In the genomic region with DNA sequence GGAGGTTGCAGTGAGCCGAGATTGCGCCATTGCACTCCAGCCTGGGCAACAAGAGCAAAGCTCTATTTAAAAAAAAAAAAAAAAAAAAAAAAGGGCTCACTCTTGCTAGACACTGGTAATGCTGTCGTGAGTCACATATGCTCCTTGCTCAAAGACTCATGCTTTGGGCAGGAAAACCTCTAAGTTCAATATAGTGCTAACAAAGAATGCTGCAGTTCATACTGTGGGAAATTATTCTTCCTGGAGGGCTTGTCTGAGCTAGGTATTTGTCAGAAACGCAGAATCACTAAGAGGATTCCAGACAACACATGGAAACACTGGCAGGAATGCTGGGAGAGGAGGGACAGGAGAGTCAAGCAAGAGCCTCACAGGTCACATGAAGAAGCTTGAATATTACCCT, we compare ENCODE assay signal across 16 cellular contexts. TPM values are rescaled to one million over a fixed set of nuclear protein-coding genes. Genes with fewer than 3 reads are reported as not detected.
DNase-seq lines count a peak whose midpoint lies in the region; ATAC-seq and TF ChIP-seq lines count a peak whose summit lies in the region.
"Had no signal": no experiment of that assay in that cellular context is flagged by ENCODE, and none has a peak within 500 bp of the region (broad histone marks: within the 10 kb centered on the region; RNA-seq: fewer than 3 reads in every experiment).

No MANE protein-coding gene starts in this region.

- peak overlapping the region in 5 of 9 donors; percentile 1 to 73 (median 46) for H3K27ac Mint-ChIP-seq in naive thymus-derived CD4-positive, alpha-beta T cell
- H3K27ac Mint-ChIP-seq: activated CD4-positive, alpha-beta memory T cell treated with anti-CD3 and anti-CD28 coated beads for 36 hours had no signal

- H3K4me1 ChIP-seq in naive thymus-derived CD4-positive, alpha-beta T cell (ENCODE audit: control insufficient read depth in 2 of 2, insufficient read depth in 2 of 2, low read length in 2 of 2): peaks cover 9 to 15% of the 10 kb centered on the region in 2 donors
- H3K4me1 ChIP-seq: SJCRH30 had no signal

- TF ChIP-seq CTCF in cardiac fibroblast (IDR thresholded peaks at IDR 0.05; ENCODE audit: low read depth, low read length): no peak

- H3K27me3 Mint-ChIP-seq in naive thymus-derived CD4-positive, alpha-beta T cell: peaks cover 0 to 3% (median 0%) of the 10 kb centered on the region in 5 donors
- H3K27me3 Mint-ChIP-seq: activated CD4-positive, alpha-beta memory T cell treated with anti-CD3 and anti-CD28 coated beads for 36 hours had no signal

- intact Hi-C loops in naive thymus-derived CD4-positive, alpha-beta T cell (cut with micrococcal nuclease): no loop called here
- intact Hi-C loops in cardiac septum (cut with DNase I): no loop called here

- H3K9me3 ChIP-seq in naive thymus-derived CD4-positive, alpha-beta T cell (ENCODE audit: control insufficient read depth in 2 of 3, low read length in 3 of 3): no peaks in the 10 kb centered on the region
- H3K9me3 ChIP-seq: BLaER1 treated with 17β-estradiol and CSF1 and Interleukin-3, amounts not matched to agents 10 nM and 100 nM; prostate gland; SJCRH30; testis had no signal

- POLR2A ChIA-PET in naive thymus-derived CD4-positive, alpha-beta T cell (lab: Charles Lee): interaction anchor here (0.7 kb wide), 2 partner anchors 10 to 32 kb away, joined by 3 read pairs; no protein-coding TSS in a partner anchor

- H3K4me3 ChIP-seq in cardiac fibroblast (replicated peaks in 1 of 2; ENCODE audit: low read depth in 2 of 2, low read length in 2 of 2): no peak overlapping the region
- H3K4me3 ChIP-seq in naive thymus-derived CD4-positive, alpha-beta T cell (ENCODE audit: low read length): no peak overlapping the region
- H3K4me3 ChIP-seq: BLaER1 treated with 17β-estradiol and CSF1 and Interleukin-3, amounts not matched to agents 10 nM and 100 nM; cardiac muscle cell; prostate gland; SJCRH30; testis had no signal

- peaks cover 4 to 37% (median 25%) of the 10 kb centered on the region in 7 donors for H3K4me1 Mint-ChIP-seq in naive thymus-derived CD4-positive, alpha-beta T cell

- peaks cover 7 to 42% (median 21%) of the 10 kb centered on the region in 3 experiments for H3K36me3 ChIP-seq in naive thymus-derived CD4-positive, alpha-beta T cell (ENCODE audit: control insufficient read depth in 2 of 3, insufficient read depth in 3 of 3, low read length in 3 of 3)
- H3K36me3 ChIP-seq: prostate gland had no signal

- no peak overlapping the region for H3K4me3 Mint-ChIP-seq in naive thymus-derived CD4-positive, alpha-beta T cell
- H3K4me3 Mint-ChIP-seq: activated CD4-positive, alpha-beta memory T cell treated with anti-CD3 and anti-CD28 coated beads for 36 hours had no signal

- no peak for ATAC-seq in naive thymus-derived CD4-positive, alpha-beta T cell
- ATAC-seq in GM18909 (IDR thresholded peaks at IDR 0.05; ENCODE audit: poor library complexity, unreplicated experiment) (no peak), GM21576 (IDR thresholded peaks at IDR 0.05; ENCODE audit: unreplicated experiment) (no peak)

- H3K27ac ChIP-seq in naive thymus-derived CD4-positive, alpha-beta T cell (ENCODE audit: low read depth, low read length): no peak overlapping the region
- H3K27ac ChIP-seq: BLaER1 treated with 17β-estradiol and CSF1 and Interleukin-3, amounts not matched to agents 10 nM and 100 nM; cardiac muscle cell; prostate gland; SJCRH30; testis had no signal

- peaks cover 0 to 2% (median 0%) of the 10 kb centered on the region in 11 donors for H3K9me3 Mint-ChIP-seq in naive thymus-derived CD4-positive, alpha-beta T cell
- H3K9me3 Mint-ChIP-seq: activated CD4-positive, alpha-beta memory T cell treated with anti-CD3 and anti-CD28 coated beads for 36 hours had no signal

- peak; percentile 58 for DNase-seq in EH (ENCODE audit: low read depth)
- DNase-seq in NCI-H226: peak; percentile 46
- DNase-seq in cardiac fibroblast (ENCODE audit: low read depth in 2 of 2): peak; percentile 2 to 48
- no peak for DNase-seq in naive thymus-derived CD4-positive, alpha-beta T cell
- DNase-seq in hepatic stellate cell (ENCODE audit: low spot score): no peak
- no peak for DNase-seq in cardiac septum (ENCODE audit: low spot score)
- DNase-seq: activated CD4-positive, alpha-beta memory T cell treated with anti-CD3 and anti-CD28 coated beads for 36 hours; activated effector memory CD4-positive, alpha-beta T cell treated with Interleukin-2 at 50 U/mL for 16 hours; DND-41; SJCRH30; testis had no signal

- CTCF ChIA-PET in naive thymus-derived CD4-positive, alpha-beta T cell (lab: Charles Lee): no interaction called here

- H3K27me3 ChIP-seq in naive thymus-derived CD4-positive, alpha-beta T cell (ENCODE audit: control insufficient read depth in 2 of 2, insufficient read depth in 2 of 2, low read length in 2 of 2): no peaks in the 10 kb centered on the region
- H3K27me3 ChIP-seq: BLaER1 treated with 17β-estradiol and CSF1 and Interleukin-3, amounts not matched to agents 10 nM and 100 nM; cardiac muscle cell; SJCRH30; testis had no signal

- peaks cover 6 to 43% (median 17%) of the 10 kb centered on the region in 5 donors for H3K36me3 Mint-ChIP-seq in naive thymus-derived CD4-positive, alpha-beta T cell

RNA-seq across cellular contexts. Expression of a gene that starts 2.3 kb away (rescaled TPM):
- total RNA-seq in naive thymus-derived CD4-positive, alpha-beta T cell: 10 to 100 TPM; 18.1 to 40.7 (median 32.0) TPM
- polyA plus RNA-seq in naive thymus-derived CD4-positive, alpha-beta T cell: 10 to 100 TPM; 63.1 to 79.2 TPM
- 36.2 TPM for total RNA-seq in cardiac septum

Comparison
In these comparisons a context has a peak if more than half of its experiments do, and no peak if none do; other contexts are left out.
1. DNase-seq: peak in EH (single experiment), NCI-H226 (single experiment) and cardiac fibroblast (2 of 2); none in naive thymus-derived CD4-positive, alpha-beta T cell (0 of 9), hepatic stellate cell (single experiment) and cardiac septum (single experiment).